ENCODE assay signal across 14 cellular contexts in the genomic region with DNA sequence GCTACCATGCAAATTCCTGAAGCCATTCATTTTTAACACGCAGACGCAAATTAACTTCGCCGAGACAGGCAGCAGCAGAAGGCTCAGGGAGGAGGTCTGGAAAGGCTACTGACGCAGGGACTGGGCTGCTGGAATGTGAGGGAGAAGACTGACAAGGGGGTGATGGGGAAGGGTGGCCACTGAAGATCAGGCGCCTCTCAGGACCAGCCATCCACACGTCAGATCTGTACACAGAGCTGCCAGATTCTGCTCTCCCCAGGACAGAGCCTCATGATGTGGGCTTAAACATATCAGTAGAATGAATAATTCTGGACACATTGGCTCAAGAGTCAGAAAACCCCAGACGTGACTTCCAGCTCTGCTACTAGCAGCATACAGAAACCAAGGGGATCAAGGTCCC. TPM values are rescaled to one million over a fixed set of nuclear protein-coding genes. Genes with fewer than 3 reads are reported as not detected.
"Had no signal": no experiment of that assay in that cellular context is flagged by ENCODE, and none has a peak within 500 bp of the region (broad histone marks: within the 10 kb centered on the region; RNA-seq: fewer than 3 reads in every experiment).

No MANE protein-coding gene starts in this region.

- H3K27me3 Mint-ChIP-seq: activated naive CD4-positive, alpha-beta T cell treated with anti-CD3 and anti-CD28 coated beads, Interleukin-2, amount 10 ng/mL, durations not matched to agents 7 days and 5 days; stimulated activated memory B cell treated with anti-CD40 and anti-IgM and Interleukin-4, amounts not matched to agents 10 μg/mL and 1 μg/mL and 100 μg/mL, for 72 hours had no signal

- H3K9me3 ChIP-seq: sigmoid colon, SJSA1, transverse colon had no signal

- H3K27me3 ChIP-seq: cardiac muscle cell, sigmoid colon, SJSA1, transverse colon had no signal

- H3K4me3 Mint-ChIP-seq: activated naive CD4-positive, alpha-beta T cell treated with anti-CD3 and anti-CD28 coated beads, Interleukin-2, amount 10 ng/mL, durations not matched to agents 7 days and 5 days; neural crest cell; stimulated activated memory B cell treated with anti-CD40 and anti-IgM and Interleukin-4, amounts not matched to agents 10 μg/mL and 1 μg/mL and 100 μg/mL, for 72 hours had no signal

- H3K27ac ChIP-seq: cardiac muscle cell, SJSA1 had no signal

- H3K4me3 ChIP-seq: cardiac muscle cell, coronary artery, sigmoid colon, SJSA1, transverse colon had no signal

- ATAC-seq: stimulated activated memory B cell treated with anti-CD40 and anti-IgM and Interleukin-4, amounts not matched to agents 10 μg/mL and 1 μg/mL and 100 μg/mL, for 72 hours had no signal

- H3K36me3 ChIP-seq: transverse colon had no signal

- H3K27ac Mint-ChIP-seq: activated naive CD4-positive, alpha-beta T cell treated with anti-CD3 and anti-CD28 coated beads, Interleukin-2, amount 10 ng/mL, durations not matched to agents 7 days and 5 days; stimulated activated memory B cell treated with anti-CD40 and anti-IgM and Interleukin-4, amounts not matched to agents 10 μg/mL and 1 μg/mL and 100 μg/mL, for 72 hours had no signal

- H3K9me3 Mint-ChIP-seq: activated naive CD4-positive, alpha-beta T cell treated with anti-CD3 and anti-CD28 coated beads, Interleukin-2, amount 10 ng/mL, durations not matched to agents 7 days and 5 days; neural crest cell; stimulated activated memory B cell treated with anti-CD40 and anti-IgM and Interleukin-4, amounts not matched to agents 10 μg/mL and 1 μg/mL and 100 μg/mL, for 72 hours had no signal

- DNase-seq: activated naive CD4-positive, alpha-beta T cell treated with anti-CD3 and anti-CD28 coated beads, Interleukin-2, amount 10 ng/mL, durations not matched to agents 7 days and 5 days; effector CD4-positive, alpha-beta T cell; foreskin fibroblast; glutamatergic neuron; stimulated activated CD4-positive, alpha-beta T cell treated with anti-CD3 and anti-CD28 coated beads, Interleukin-1b, Interleukin-23, amount 100 ng/mL, for 48 hours; SW 1271; transverse colon had no signal

RNA-seq across cellular contexts. Expression of a gene that starts 25.6 kb away (rescaled TPM):
- total RNA-seq: pulmonary artery endothelial cell, SJSA1 had no signal
